28 cellular contexts compared by ENCODE assay signal in genomic region chr13:111038887-111039286, GRCh38.
"Had no signal": no experiment of that assay in that cellular context is flagged by ENCODE, and none has a peak within 500 bp of the region (broad histone marks: within the 10 kb centered on the region; RNA-seq: fewer than 3 reads in every experiment).

No MANE protein-coding gene starts in this region.

- H3K36me3 ChIP-seq: MG63, Peyer's patch, SJSA1 had no signal

- H3K9ac ChIP-seq: SK-N-SH had no signal

- H3K4me2 ChIP-seq: SK-N-SH had no signal

- DNase-seq: Kasumi-1, KG1, MG63, NCI-H1092, NCI-H1105, NCI-H1417 treated with DMSO at 0.1 percent for 48 hours, NCI-H1436 treated with DMSO at 0.1 percent for 48 hours, NCI-H1694 treated with DMSO at 0.1 percent for 48 hours, NCI-H187 treated with DMSO at 0.1 percent for 48 hours, NCI-H2029, NCI-H2081, NCI-H2171 treated with DMSO at 0.1 percent for 48 hours, NCI-H2227 treated with DMSO at 0.1 percent for 48 hours, NCI-H345, NCI-H446, NCI-H510A treated with DMSO at 0.1 percent for 48 hours, NCI-H524 treated with DMSO at 0.1 percent for 48 hours, NCI-H526 treated with DMSO at 0.1 percent for 48 hours, NCI-H774, OCI-M1, PC-3, Peyer's patch, SHP77 treated with DMSO at 0.1 percent for 48 hours, SK-N-SH, SW 1271 had no signal

- H3K9me3 ChIP-seq: MG63, Peyer's patch, SK-N-SH had no signal

- H3K4me3 ChIP-seq: MG63, Peyer's patch, SJSA1 had no signal

- H3K27ac ChIP-seq: Peyer's patch, RWPE1, SJSA1 had no signal

- H3K27me3 ChIP-seq: Peyer's patch had no signal

- ATAC-seq: PC-3, Right ventricle myocardium inferior had no signal

- H3K4me1 ChIP-seq: Peyer's patch had no signal
